12 cellular contexts compared by ENCODE assay signal in genomic region chr9:69180200-69180599, GRCh38. TPM values are rescaled to one million over a fixed set of nuclear protein-coding genes. Genes with fewer than 3 reads are reported as not detected.
DNase-seq lines count a peak whose midpoint lies in the region; ATAC-seq and TF ChIP-seq lines count a peak whose summit lies in the region.
"Had no signal": no experiment of that assay in that cellular context is flagged by ENCODE, and none has a peak within 500 bp of the region (broad histone marks: within the 10 kb centered on the region; RNA-seq: fewer than 3 reads in every experiment).

No MANE protein-coding gene starts in this region.

- no peak for DNase-seq in activated naive CD4-positive, alpha-beta T cell treated with anti-CD3 and anti-CD28 coated beads for 36 hours
- no peak for DNase-seq in activated naive CD4-positive, alpha-beta T cell treated with Interleukin-2 at 50 U/mL for 16 hours
- DNase-seq in mammary epithelial cell (no peak), upper lobe of left lung (no peak), NCI-H1694 treated with DMSO at 0.1 percent for 48 hours (lab: John Stamatoyannopoulos, UW) (no peak), nephron progenitor cell (no peak)
- DNase-seq: activated CD8-positive, alpha-beta memory T cell treated with anti-CD3 and anti-CD28 coated beads for 24 hours; spleen had no signal

- H4K20me1 ChIP-seq in mammary epithelial cell (ENCODE audit: insufficient read depth, low read length): no peaks in the 10 kb centered on the region

- H3K4me1 ChIP-seq in mammary epithelial cell (ENCODE audit: insufficient read depth, low read length): peaks cover 61% of the 10 kb centered on the region
- peaks cover 64% of the 10 kb centered on the region for H3K4me1 ChIP-seq in mesodermal cell (ENCODE audit: control insufficient read depth, insufficient read depth, low read length, poor library complexity, severe bottlenecking)
- peaks cover 42 to 60% (median 55%) of the 10 kb centered on the region in 4 donors for H3K4me1 ChIP-seq in upper lobe of left lung

- no peaks in the 10 kb centered on the region for H3K9me3 Mint-ChIP-seq in activated naive CD4-positive, alpha-beta T cell treated with anti-CD3 and anti-CD28 coated beads for 36 hours
- no peaks in the 10 kb centered on the region for H3K9me3 Mint-ChIP-seq in nephron progenitor cell
- H3K9me3 Mint-ChIP-seq: brain had no signal

- TF ChIP-seq CTCF in mammary epithelial cell (conservative IDR thresholded peaks at IDR 0.05 in 1 of 2, IDR thresholded peaks at IDR 0.05 in 1 of 2; ENCODE audit: extremely low read depth in 1 of 2, insufficient read depth in 1 of 2, low read depth in 1 of 2, low read length in 2 of 2) (no peak), upper lobe of left lung (IDR thresholded peaks at IDR 0.05) (no peak), nephron progenitor cell (IDR thresholded peaks at IDR 0.05) (no peak)

- H3K36me3 ChIP-seq in mammary epithelial cell (ENCODE audit: insufficient read depth, low read length) (no peaks in the 10 kb centered on the region), mesodermal cell (ENCODE audit: control insufficient read depth, insufficient read depth, low read length) (peaks cover 8% of the 10 kb centered on the region), upper lobe of left lung (peaks cover 0 to 3% (median 0%) of the 10 kb centered on the region in 4 donors)
- H3K36me3 ChIP-seq: spleen had no signal

- H3K36me3 Mint-ChIP-seq in activated naive CD4-positive, alpha-beta T cell treated with anti-CD3 and anti-CD28 coated beads for 36 hours (ENCODE audit: low read depth): peaks cover 3% of the 10 kb centered on the region
- H3K36me3 Mint-ChIP-seq in nephron progenitor cell (ENCODE audit: low read depth): no peaks in the 10 kb centered on the region
- H3K36me3 Mint-ChIP-seq: brain had no signal

- no peaks in the 10 kb centered on the region for H3K27me3 ChIP-seq in mammary epithelial cell (ENCODE audit: insufficient read depth, low read length)
- H3K27me3 ChIP-seq in upper lobe of left lung: no peaks in the 10 kb centered on the region

- H3K4me1 Mint-ChIP-seq in activated naive CD4-positive, alpha-beta T cell treated with anti-CD3 and anti-CD28 coated beads for 36 hours (ENCODE audit: low read depth): peaks cover 38% of the 10 kb centered on the region
- peaks cover 20% of the 10 kb centered on the region for H3K4me1 Mint-ChIP-seq in nephron progenitor cell

- intact Hi-C loops in activated naive CD4-positive, alpha-beta T cell treated with anti-CD3 and anti-CD28 coated beads for 36 hours (cut with micrococcal nuclease): no loop called here
- intact Hi-C loops in mammary epithelial cell (cut with micrococcal nuclease): loop anchor here (1.0 to 2.0 kb wide), 2 partner anchors 9 to 49 kb away; no protein-coding TSS in a partner anchor

- no peak for ATAC-seq in upper lobe of left lung (ENCODE audit: low FRiP score in 2 of 2)
- no peak for ATAC-seq in HG03039 (IDR thresholded peaks at IDR 0.05; ENCODE audit: unreplicated experiment)

- TF ChIP-seq POLR2A in upper lobe of left lung (IDR thresholded peaks at IDR 0.05): no peak

- H3K4me3 ChIP-seq in mammary epithelial cell (replicated peaks in 1 of 3; ENCODE audit: insufficient read depth in 1 of 3, low read depth in 2 of 3, low read length in 3 of 3) (peak overlapping the region in 1 of 3 experiments; percentile 13), mesodermal cell (ENCODE audit: extremely low read depth, insufficient read depth, low read length, poor library complexity, severe bottlenecking) (no peak overlapping the region), upper lobe of left lung (no peak overlapping the region)
- H3K4me3 ChIP-seq: lung, spleen had no signal

- peak overlapping the region; percentile 17 for H3K27ac Mint-ChIP-seq in activated naive CD4-positive, alpha-beta T cell treated with anti-CD3 and anti-CD28 coated beads for 36 hours
- H3K27ac Mint-ChIP-seq in nephron progenitor cell: no peak overlapping the region
- H3K27ac Mint-ChIP-seq: brain had no signal

- in situ Hi-C loops in mammary epithelial cell (cut with MboI; ENCODE audit: low sequenced_read_pairs in 2 of 2): no loop called here

- peak overlapping the region; percentile 78 for H3K9ac ChIP-seq in mammary epithelial cell (ENCODE audit: insufficient read depth, low read length)

- dilution Hi-C loops in mammary epithelial cell (cut with HindIII; ENCODE audit: low sequenced_read_pairs): no loop called here

- H3K4me3 Mint-ChIP-seq in activated naive CD4-positive, alpha-beta T cell treated with anti-CD3 and anti-CD28 coated beads for 36 hours: no peak overlapping the region
- H3K4me3 Mint-ChIP-seq in nephron progenitor cell: no peak overlapping the region
- H3K4me3 Mint-ChIP-seq: brain had no signal

- peaks cover 12% of the 10 kb centered on the region for H3K27me3 Mint-ChIP-seq in activated naive CD4-positive, alpha-beta T cell treated with anti-CD3 and anti-CD28 coated beads for 36 hours (ENCODE audit: low read depth)
- H3K27me3 Mint-ChIP-seq in nephron progenitor cell (ENCODE audit: low read depth, poor library complexity): peaks cover 5% of the 10 kb centered on the region

- no peak for TF ChIP-seq EP300 in upper lobe of left lung (IDR thresholded peaks at IDR 0.05)

- 97% methylated on average over 3 of the region's 3 CpGs for WGBS in mammary epithelial cell (ENCODE audit: low coverage, missing lambda C conversion rate)
- 60 to 83% methylated on average over 1 to 3 of the region's 3 CpGs for WGBS in mesodermal cell (ENCODE audit: insufficient coverage in 2 of 2), 2 experiments
- WGBS in upper lobe of left lung, 2 donors: 54 to 62% methylated on average over 3 of the region's 3 CpGs

- H3K9me3 ChIP-seq in mammary epithelial cell (replicated peaks; ENCODE audit: insufficient read depth, low read length): no peaks in the 10 kb centered on the region
- H3K9me3 ChIP-seq in mesodermal cell (ENCODE audit: control insufficient read depth, low read length): no peaks in the 10 kb centered on the region
- no peaks in the 10 kb centered on the region for H3K9me3 ChIP-seq in upper lobe of left lung
- H3K9me3 ChIP-seq: spleen had no signal

- TSS peak; percentile 57 for BruUV-seq in mammary epithelial cell (replicated peaks; lab: Mats Ljungman, UMichigan)

- CTCF ChIA-PET in activated naive CD4-positive, alpha-beta T cell treated with anti-CD3 and anti-CD28 coated beads for 36 hours (lab: Charles Lee): interaction anchor here (0.9 to 1.5 kb wide), 4 partner anchors 11 to 152 kb away, joined by 3 to 6 read pairs (median 4); no protein-coding TSS in a partner anchor
- CTCF ChIA-PET in mammary epithelial cell (lab: Charles Lee; ENCODE audit: low non-redundant PET): interaction anchor here (0.6 to 0.8 kb wide), 2 partner anchors 13 to 22 kb away, joined by 3 to 11 read pairs; no protein-coding TSS in a partner anchor

- H3K27ac ChIP-seq in mammary epithelial cell (ENCODE audit: insufficient read depth, low read depth, low read length) (peak overlapping the region; percentile 99), mesodermal cell (ENCODE audit: low read depth, low read length, severe bottlenecking) (peak overlapping the region; percentile 86), upper lobe of left lung (peak overlapping the region; percentile 52 to 87 (median 70))

- peaks cover 95% of the 10 kb centered on the region for H3K79me2 ChIP-seq in mammary epithelial cell (ENCODE audit: insufficient read depth, low read length)

- peak overlapping the region; percentile 76 for H3K4me2 ChIP-seq in mammary epithelial cell (ENCODE audit: insufficient read depth, low read depth, low read length)

- no peak overlapping the region for H2AFZ ChIP-seq in mammary epithelial cell (ENCODE audit: low read depth, low read length)

RNA-seq across cellular contexts. Expression of gene TJP2, which starts 6.1 kb away (rescaled TPM):
- 1 to 10 TPM; 7.6 to 9.1 TPM for total RNA-seq in activated naive CD4-positive, alpha-beta T cell treated with anti-CD3 and anti-CD28 coated beads for 36 hours
- 100 to 1,000 TPM in 1 of 2 donors, 10 to 100 TPM in 1; 27.7 to 109 TPM for total RNA-seq in mammary epithelial cell
- polyA plus RNA-seq in mammary epithelial cell: 48.8 TPM
- 103 TPM for polyA minus RNA-seq in mammary epithelial cell
- polyA plus RNA-seq in mesodermal cell (2013, experiment 1 of 2): 44.0 TPM
- polyA plus RNA-seq in mesodermal cell (2013, experiment 2 of 2): 46.7 TPM
- total RNA-seq in upper lobe of left lung: 100 to 1,000 TPM in 5 of 6 donors, 10 to 100 TPM in 1; 98.3 to 270 (median 185) TPM
